Comparison of ENCODE assay signal across 8 cellular contexts in the genomic region with DNA sequence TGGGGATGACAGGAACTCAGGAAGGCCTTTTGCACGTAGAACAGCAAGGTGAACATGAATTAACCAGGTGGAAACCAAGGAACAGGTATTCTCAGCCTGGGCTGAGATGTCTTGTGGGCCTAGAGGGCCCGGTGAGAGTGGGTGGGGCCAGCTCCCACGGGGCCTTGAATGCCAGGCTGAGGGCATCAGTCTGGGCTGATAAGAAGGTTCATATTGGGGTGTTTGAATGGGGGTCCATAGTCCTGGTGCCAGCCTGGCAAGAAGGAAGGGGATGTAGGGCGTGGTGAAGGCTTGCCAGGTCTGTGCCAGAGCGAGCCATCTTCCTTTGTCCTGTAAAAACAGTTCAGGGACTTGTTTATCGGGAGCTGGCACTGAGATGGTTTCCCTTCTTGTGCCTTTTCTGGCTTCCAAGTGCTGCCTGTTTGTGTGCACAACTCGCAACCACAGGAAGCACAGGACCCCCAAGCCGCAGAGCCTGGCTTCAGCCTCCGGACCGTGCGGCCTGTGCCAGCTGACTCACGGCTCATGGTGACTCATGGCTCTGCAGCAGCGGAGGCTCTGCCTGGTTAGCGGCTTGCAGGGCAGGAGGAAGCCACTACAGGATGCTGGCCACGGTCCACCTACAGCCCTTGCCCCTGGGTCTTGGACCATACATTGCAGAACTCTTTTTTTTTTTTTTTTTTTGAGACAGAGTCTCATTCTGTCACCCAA. TPM values are rescaled to one million over a fixed set of nuclear protein-coding genes. Genes with fewer than 3 reads are reported as not detected.
DNase-seq lines count a peak whose midpoint lies in the region; ATAC-seq and TF ChIP-seq lines count a peak whose summit lies in the region.

No MANE protein-coding gene starts in this region.

- POLR2A ChIA-PET in WTC11 (lab: Charles Lee): interaction anchor here (0.6 kb wide), 1 partner anchor 23 kb away, joined by 3 read pairs; no protein-coding TSS in a partner anchor

- peaks cover 11% of the 10 kb centered on the region for H3K9me3 Mint-ChIP-seq in WTC11

- peak overlapping the region; percentile 82 for H3K4me3 ChIP-seq in astrocyte of the cerebellum (ENCODE audit: low read depth, low read length)
- no peak overlapping the region for H3K4me3 ChIP-seq in hepatocyte
- H3K4me3 ChIP-seq in skeletal muscle satellite cell (ENCODE audit: low read length): peak overlapping the region; percentile 82

- no peaks in the 10 kb centered on the region for H3K36me3 ChIP-seq in hepatocyte (replicated peaks; ENCODE audit: insufficient read depth, low read depth)
- peaks cover 5% of the 10 kb centered on the region for H3K36me3 ChIP-seq in skeletal muscle satellite cell (ENCODE audit: insufficient read depth, low read length)

- peak overlapping the region; percentile 85 for H3K27ac ChIP-seq in hepatocyte

- no peaks in the 10 kb centered on the region for H4K20me1 ChIP-seq in hepatocyte (ENCODE audit: insufficient read depth, poor library complexity, severe bottlenecking)

- H2AFZ ChIP-seq in hepatocyte: no peak overlapping the region

- H3K79me2 ChIP-seq in hepatocyte: peaks cover 69% of the 10 kb centered on the region

- H3K4me1 ChIP-seq in hepatocyte (ENCODE audit: insufficient read depth): peaks cover 27% of the 10 kb centered on the region
- peaks cover 29% of the 10 kb centered on the region for H3K4me1 ChIP-seq in skeletal muscle satellite cell (ENCODE audit: control insufficient read depth, insufficient read depth, low read length)

- peaks cover 6% of the 10 kb centered on the region for H3K36me3 Mint-ChIP-seq in WTC11

- in situ Hi-C loops in astrocyte of the cerebellum (cut with HindIII; ENCODE audit: low sequenced_read_pairs): no loop called here

- peak overlapping the region; percentile 99 for H3K4me2 ChIP-seq in hepatocyte
- H3K4me2 ChIP-seq in skeletal muscle satellite cell (ENCODE audit: low read length): peak overlapping the region; percentile 93

- no peak overlapping the region for H3K4me3 Mint-ChIP-seq in WTC11

- DNase-seq in HCEC 1CT: peak; percentile 96
- DNase-seq in T-helper 22 cell (ENCODE audit: low read depth): peak; percentile 58
- DNase-seq in astrocyte of the cerebellum (ENCODE audit: low read depth): peak; percentile 98
- peak; percentile 82 for DNase-seq in hepatocyte (ENCODE audit: low spot score)
- DNase-seq in WTC11 (ENCODE audit: low spot score): no peak
- DNase-seq in ecto neural progenitor cell (ENCODE audit: low spot score): no peak

- H3K4me1 Mint-ChIP-seq in WTC11: peaks cover 21% of the 10 kb centered on the region

- peak overlapping the region; percentile 88 for H3K9ac ChIP-seq in skeletal muscle satellite cell (ENCODE audit: low read depth, low read length)

- TF ChIP-seq CTCF in astrocyte of the cerebellum (IDR thresholded peaks at IDR 0.05; ENCODE audit: low read depth, low read length, missing control alignments) (no peak), hepatocyte (IDR thresholded peaks at IDR 0.05; ENCODE audit: poor library complexity) (no peak), WTC11 (IDR thresholded peaks at IDR 0.05) (no peak)

- no peak overlapping the region for H3K27ac Mint-ChIP-seq in WTC11

- no peaks in the 10 kb centered on the region for H3K27me3 ChIP-seq in hepatocyte
- H3K27me3 ChIP-seq in skeletal muscle satellite cell (ENCODE audit: control insufficient read depth, insufficient read depth, low read length): no peaks in the 10 kb centered on the region

- H3K27me3 Mint-ChIP-seq in WTC11 (ENCODE audit: low read depth): no peaks in the 10 kb centered on the region

- no peaks in the 10 kb centered on the region for H3K9me2 ChIP-seq in hepatocyte (replicated peaks; ENCODE audit: insufficient read depth)

- WGBS in hepatocyte (ENCODE audit: low lambda C conversion rate, missing lambda C conversion rate): 71% methylated on average over 15 of the region's 15 CpGs

- CTCF ChIA-PET in WTC11 (lab: Charles Lee): no interaction called here

- no peak for ATAC-seq in WTC11
- ATAC-seq in HG02885 (IDR thresholded peaks at IDR 0.05; ENCODE audit: poor library complexity, unreplicated experiment): no peak

- no peaks in the 10 kb centered on the region for H3K9me3 ChIP-seq in hepatocyte (ENCODE audit: low read depth)
- no peaks in the 10 kb centered on the region for H3K9me3 ChIP-seq in skeletal muscle satellite cell (replicated peaks; ENCODE audit: low read length)

TF ChIP-seq in WTC11, 78 proteins besides CTCF, POLR2A, EP300 and RAD21 (continues in another document):
- TF ChIP-seq ETV6 (CRISPR knock-in tag; IDR thresholded peaks at IDR 0.05): no peak
- TF ChIP-seq, protein P1, sequence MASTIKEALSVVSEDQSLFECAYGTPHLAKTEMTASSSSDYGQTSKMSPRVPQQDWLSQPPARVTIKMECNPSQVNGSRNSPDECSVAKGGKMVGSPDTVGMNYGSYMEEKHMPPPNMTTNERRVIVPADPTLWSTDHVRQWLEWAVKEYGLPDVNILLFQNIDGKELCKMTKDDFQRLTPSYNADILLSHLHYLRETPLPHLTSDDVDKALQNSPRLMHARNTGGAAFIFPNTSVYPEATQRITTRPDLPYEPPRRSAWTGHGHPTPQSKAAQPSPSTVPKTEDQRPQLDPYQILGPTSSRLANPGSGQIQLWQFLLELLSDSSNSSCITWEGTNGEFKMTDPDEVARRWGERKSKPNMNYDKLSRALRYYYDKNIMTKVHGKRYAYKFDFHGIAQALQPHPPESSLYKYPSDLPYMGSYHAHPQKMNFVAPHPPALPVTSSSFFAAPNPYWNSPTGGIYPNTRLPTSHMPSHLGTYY (CRISPR knock-in tag; IDR thresholded peaks at IDR 0.05): no peak
- TF ChIP-seq JAZF1 (CRISPR knock-in tag; IDR thresholded peaks at IDR 0.05): no peak
- TF ChIP-seq CREB1 (CRISPR knock-in tag; IDR thresholded peaks at IDR 0.05): no peak
- TF ChIP-seq ZNF396 (CRISPR knock-in tag; IDR thresholded peaks at IDR 0.05; ENCODE audit: borderline replicate concordance): no peak
- no peak for TF ChIP-seq GTF2I (CRISPR knock-in tag; conservative IDR thresholded peaks at IDR 0.05)
- TF ChIP-seq NFE2L1 (CRISPR knock-in tag; IDR thresholded peaks at IDR 0.05): no peak
- no peak for TF ChIP-seq IRF2 (CRISPR knock-in tag; IDR thresholded peaks at IDR 0.05; ENCODE audit: borderline replicate concordance, low read depth)
- no peak for TF ChIP-seq GRHL2 (CRISPR knock-in tag; IDR thresholded peaks at IDR 0.05; ENCODE audit: insufficient replicate concordance, severe bottlenecking)
- TF ChIP-seq KAT7 (CRISPR knock-in tag; IDR thresholded peaks at IDR 0.05; ENCODE audit: borderline replicate concordance): no peak
- TF ChIP-seq, protein P2, sequence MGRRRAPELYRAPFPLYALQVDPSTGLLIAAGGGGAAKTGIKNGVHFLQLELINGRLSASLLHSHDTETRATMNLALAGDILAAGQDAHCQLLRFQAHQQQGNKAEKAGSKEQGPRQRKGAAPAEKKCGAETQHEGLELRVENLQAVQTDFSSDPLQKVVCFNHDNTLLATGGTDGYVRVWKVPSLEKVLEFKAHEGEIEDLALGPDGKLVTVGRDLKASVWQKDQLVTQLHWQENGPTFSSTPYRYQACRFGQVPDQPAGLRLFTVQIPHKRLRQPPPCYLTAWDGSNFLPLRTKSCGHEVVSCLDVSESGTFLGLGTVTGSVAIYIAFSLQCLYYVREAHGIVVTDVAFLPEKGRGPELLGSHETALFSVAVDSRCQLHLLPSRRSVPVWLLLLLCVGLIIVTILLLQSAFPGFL (CRISPR knock-in tag; IDR thresholded peaks at IDR 0.05; ENCODE audit: borderline replicate concordance): no peak
- TF ChIP-seq, protein P3, sequence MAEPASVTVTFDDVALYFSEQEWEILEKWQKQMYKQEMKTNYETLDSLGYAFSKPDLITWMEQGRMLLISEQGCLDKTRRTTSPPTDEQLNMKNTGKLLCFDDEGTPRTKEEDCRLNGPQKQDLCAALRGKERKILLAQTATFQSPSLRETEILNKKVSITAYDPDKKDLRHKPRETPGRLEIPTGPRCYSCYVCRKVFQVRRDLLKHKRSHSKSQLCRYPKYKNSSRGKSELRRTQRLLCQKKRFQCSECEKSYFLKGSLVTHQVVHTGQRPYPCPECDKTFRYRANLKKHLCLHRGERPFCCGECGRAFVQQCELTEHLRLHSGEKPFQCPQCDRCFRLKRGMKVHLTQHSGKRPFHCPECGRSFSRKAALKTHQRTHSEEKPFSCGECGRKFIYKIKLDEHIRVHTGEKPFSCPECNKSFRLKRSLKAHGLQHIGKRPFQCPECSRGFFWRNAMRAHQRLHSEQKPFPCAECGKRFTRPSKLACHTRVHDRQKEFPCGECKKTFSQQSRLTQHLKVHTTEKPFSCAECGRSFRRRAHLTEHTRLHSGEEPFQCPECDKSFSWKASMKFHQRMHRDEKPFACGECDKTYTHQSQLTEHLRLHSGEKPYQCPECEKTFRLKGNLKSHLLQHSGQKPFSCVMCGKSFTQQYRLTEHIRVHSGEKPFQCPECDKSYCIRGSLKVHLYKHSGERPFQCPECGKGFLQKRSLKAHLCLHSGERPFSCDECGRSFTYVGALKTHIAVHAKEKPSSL (CRISPR knock-in tag; conservative IDR thresholded peaks at IDR 0.05): no peak
- TF ChIP-seq ZNF423 (CRISPR knock-in tag; IDR thresholded peaks at IDR 0.05): no peak
- TF ChIP-seq, protein P4, sequence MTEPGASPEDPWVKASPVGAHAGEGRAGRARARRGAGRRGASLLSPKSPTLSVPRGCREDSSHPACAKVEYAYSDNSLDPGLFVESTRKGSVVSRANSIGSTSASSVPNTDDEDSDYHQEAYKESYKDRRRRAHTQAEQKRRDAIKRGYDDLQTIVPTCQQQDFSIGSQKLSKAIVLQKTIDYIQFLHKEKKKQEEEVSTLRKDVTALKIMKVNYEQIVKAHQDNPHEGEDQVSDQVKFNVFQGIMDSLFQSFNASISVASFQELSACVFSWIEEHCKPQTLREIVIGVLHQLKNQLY (CRISPR knock-in tag; IDR thresholded peaks at IDR 0.05): no peak
- no peak for TF ChIP-seq ZNF121 (CRISPR knock-in tag; IDR thresholded peaks at IDR 0.05)

RNA-seq across cellular contexts. Expression of a gene that starts 2.4 kb away (rescaled TPM):
- 45.3 and 51.3 TPM in 2 replicates for total RNA-seq in hepatocyte
- polyA plus RNA-seq in hepatocyte: 67.5 and 72.1 TPM in 2 replicates
- 82.6 and 109 TPM in 2 replicates for total RNA-seq in skeletal muscle satellite cell (2012; rRNA removed)
- 30.0 to 34.5 TPM (median 32.8 TPM) in 3 replicates for total RNA-seq in WTC11 (2021)

RNA-seq across cellular contexts. Expression of a gene that starts 35.7 kb away (rescaled TPM):
- total RNA-seq in hepatocyte (55.4 and 67.9 TPM in 2 replicates), WTC11 (2021) (35.6 to 41.3 TPM (median 37.7 TPM) in 3 replicates)
- 114 and 135 TPM in 2 replicates for polyA plus RNA-seq in hepatocyte
- total RNA-seq in skeletal muscle satellite cell (2012; rRNA removed): 16.6 and 20.0 TPM in 2 replicates

RNA-seq across cellular contexts. Expression of a gene that starts 39.9 kb away (rescaled TPM):
- total RNA-seq in hepatocyte: 11.4 and 14.3 TPM in 2 replicates
- 13.5 and 17.3 TPM in 2 replicates for polyA plus RNA-seq in hepatocyte
- total RNA-seq in skeletal muscle satellite cell (2012; rRNA removed): 1.3 TPM in 2 replicates
- 11.5 to 13.2 TPM (median 11.9 TPM) in 3 replicates for total RNA-seq in WTC11 (2021)

Comparison
In these comparisons a context has a peak if more than half of its experiments do, and no peak if none do; other contexts are left out.
1. DNase-seq: peak in HCEC 1CT (single experiment), T-helper 22 cell (single experiment), astrocyte of the cerebellum (single experiment) and hepatocyte (single experiment); none in WTC11 (single experiment) and ecto neural progenitor cell (single experiment).